8 cellular contexts compared by ENCODE assay signal in genomic region chr10:3886666-3887251, GRCh38.
DNase-seq lines count a peak whose midpoint lies in the region; FAIRE-seq and TF ChIP-seq lines count a peak whose summit lies in the region.

No MANE protein-coding gene starts in this region.

- H3K4me1 ChIP-seq in mucosa of rectum (ENCODE audit: control insufficient read depth in 2 of 2, insufficient read depth in 2 of 2, low read length in 2 of 2): peaks cover 3 to 16% of the 10 kb centered on the region in 2 donors

- TF ChIP-seq POLR2A in H54 (IDR thresholded peaks at IDR 0.05; ENCODE audit: low read depth, low read length): no peak

- peak overlapping the region; percentile 23 to 29 for H3K9ac ChIP-seq in mucosa of rectum (ENCODE audit: low read depth in 1 of 2, low read length in 2 of 2)

- POLR2A ChIA-PET in AG04450 (lab: Yijun Ruan, JAX): interaction anchor here (1.4 kb wide), 1 partner anchor 101 kb away, joined by 4 read pairs; the partner anchor contains the start of gene KLF6

- H3K4me3 ChIP-seq in AG04450 (ENCODE audit: low read depth, low read length) (no peak overlapping the region), mucosa of rectum (ENCODE audit: low read length in 2 of 2) (no peak overlapping the region)

- H3K27ac ChIP-seq in AG04450 (ENCODE audit: low read depth, low read length) (peak overlapping the region; percentile 81), mucosa of rectum (ENCODE audit: low read depth in 2 of 2, low read length in 2 of 2) (peak overlapping the region; percentile 46 to 56)

- TF ChIP-seq CTCF in AG04450 (IDR thresholded peaks at IDR 0.05; ENCODE audit: low read depth, low read length): no peak

- H3K9me3 ChIP-seq in AG04450 (ENCODE audit: control insufficient read depth, insufficient read depth, low read length) (no peaks in the 10 kb centered on the region), mucosa of rectum (ENCODE audit: control insufficient read depth in 2 of 2, low read length in 2 of 2) (no peaks in the 10 kb centered on the region)

- no peaks in the 10 kb centered on the region for H3K36me3 ChIP-seq in mucosa of rectum (ENCODE audit: control insufficient read depth in 2 of 2, insufficient read depth in 2 of 2, low read length in 2 of 2)

- DNase-seq in AG04450 (ENCODE audit: low read depth, low spot score) (peak; percentile 78), HK-2 (ENCODE audit: unreplicated experiment) (peak; percentile 61), dedifferentiated amniotic fluid mesenchymal stem cell (ENCODE audit: extremely low spot score) (peak; percentile 90), urothelium cell line (ENCODE audit: low spot score) (no peak), NCI-H1694 treated with DMSO at 0.1 percent for 48 hours (lab: John Stamatoyannopoulos, UW) (no peak), cortex of kidney (lab: John Stamatoyannopoulos, UW) (no peak), H54 (ENCODE audit: insufficient read length, low spot score) (no peak)

- FAIRE-seq in urothelium cell line (lab: Jason Lieb, UNC) (no peak), H54 (lab: Jason Lieb, UNC) (no peak)

- H3K27me3 ChIP-seq in AG04450 (ENCODE audit: control insufficient read depth, insufficient read depth, low read length): no peaks in the 10 kb centered on the region
- no peaks in the 10 kb centered on the region for H3K27me3 ChIP-seq in mucosa of rectum (ENCODE audit: control insufficient read depth in 2 of 2, insufficient read depth in 2 of 2, low read length in 2 of 2)

- CTCF ChIA-PET in AG04450 (lab: Charles Lee): no interaction called here

Comparison
In these comparisons a context has a peak if more than half of its experiments do, and no peak if none do; other contexts are left out.
1. DNase-seq: peak in AG04450 (single experiment), HK-2 (single experiment) and dedifferentiated amniotic fluid mesenchymal stem cell (single experiment); none in urothelium cell line (single experiment), NCI-H1694 treated with DMSO at 0.1 percent for 48 hours (single experiment), cortex of kidney (single experiment) and H54 (single experiment).